In genomic region chr19:51368366-51369282, GRCh38 we compare ENCODE assay signal across 8 cellular contexts. TPM values are rescaled to one million over a fixed set of nuclear protein-coding genes. Genes with fewer than 3 reads are reported as not detected.
DNase-seq lines count a peak whose midpoint lies in the region; ATAC-seq, FAIRE-seq and TF ChIP-seq lines count a peak whose summit lies in the region.

Gene CLDND2, minus strand, starts transcription at chr19:51369003. Its CDS starts 426 bp downstream, at chr19:51368577.

- peak within 1 kb of the TSS; percentile 99 for H3K4me3 Mint-ChIP-seq in nephron progenitor cell

- H3K27ac ChIP-seq in H1 (ENCODE audit: low read depth, low read length) = peak within 1 kb of the TSS; percentile 50; the same call in 1 of the 2 replicates

- H3K27me3 Mint-ChIP-seq in nephron progenitor cell (ENCODE audit: low read depth, poor library complexity) = peaks cover 12% of the 10 kb centered on the region

- H3K4ac ChIP-seq in H1 (replicated peaks; ENCODE audit: insufficient read length, low read depth, low read length) = peak within 1 kb of the TSS; percentile 93

- no peak within 1 kb of the TSS for H2BK12ac ChIP-seq in H1 (ENCODE audit: low read depth, low read length)

- peak within 1 kb of the TSS; percentile 99; the same call in 1 of the 2 replicates for H2BK15ac ChIP-seq in H1 (ENCODE audit: low read length)

- DNase-seq in SKM-1 treated with dmso at 0.1 percent for 144 hours (lab: John Stamatoyannopoulos, UW; ENCODE audit: unreplicated experiment) (peak; percentile 25), H1 (ENCODE audit: low read depth in 1 of 2, low spot score in 2 of 2) (peak in 1 of 2 experiments; percentile 48), nephron progenitor cell (no peak), HEK293T (ENCODE audit: extremely low spot score) (no peak), T1000 (lab: John Stamatoyannopoulos, UW) (no peak)

- no peaks in the 10 kb centered on the region for H3K9me3 Mint-ChIP-seq in nephron progenitor cell

- no peak within 1 kb of the TSS for H2BK20ac ChIP-seq in H1 (ENCODE audit: low read length)

- H4K20me1 ChIP-seq in H1 (replicated peaks in 1 of 2; ENCODE audit: control insufficient read depth in 1 of 2, insufficient read depth in 2 of 2, low read length in 2 of 2) = no peaks in the 10 kb centered on the region

- peak within 1 kb of the TSS; percentile 100 for H4K91ac ChIP-seq in H1 (replicated peaks; ENCODE audit: insufficient read length, low read length)

- POLR2A ChIA-PET in H1 (lab: Charles Lee; ENCODE audit: partially characterized antibody) (interaction anchor here (0.6 to 1.8 kb wide), 15 partner anchors 8 to 608 kb away, joined by 3 to 9 read pairs (median 4); partner anchors contain the start of genes C19orf84, LIM2 and VSIG10L), HEK293T (lab: Yijun Ruan, JAX) (interaction anchor here (0.9 to 1.7 kb wide), 11 partner anchors 14 to 48 kb away, joined by 3 to 40 read pairs (median 4); partner anchors contain the start of genes SIGLEC10 and VSIG10L)

- peaks cover 64% of the 10 kb centered on the region for H3K4me1 Mint-ChIP-seq in nephron progenitor cell

- no peaks in the 10 kb centered on the region for H3K36me3 ChIP-seq in H1 (ENCODE audit: control insufficient read depth in 2 of 4, insufficient read depth in 4 of 4, low read length in 3 of 4)

- H3K36me3 Mint-ChIP-seq in nephron progenitor cell (ENCODE audit: low read depth) = no peaks in the 10 kb centered on the region

- peak within 1 kb of the TSS in 3 of 4 experiments; percentile 35 to 62 (median 56); a peak in 5 of 7 replicates for H3K9ac ChIP-seq in H1 (replicated peaks in 1 of 4; ENCODE audit: extremely low read depth in 1 of 4, low read depth in 3 of 4, low read length in 3 of 4)

- peak within 1 kb of the TSS; percentile 99 for H4K5ac ChIP-seq in H1 (ENCODE audit: insufficient read length, low read depth, low read length)

- H3K4me2 ChIP-seq in H1 (ENCODE audit: insufficient read depth in 1 of 2, low read depth in 2 of 2, low read length in 2 of 2) = peak within 1 kb of the TSS; percentile 75 to 87

- no peak within 1 kb of the TSS for H3K23ac ChIP-seq in H1 (ENCODE audit: insufficient read length)

- H2AFZ ChIP-seq in H1 (ENCODE audit: low read length) = peak within 1 kb of the TSS; percentile 95; the same call in 1 of the 2 replicates

- no peak for TF ChIP-seq EP300 in H1 (IDR thresholded peaks at IDR 0.05; ENCODE audit: borderline replicate concordance in 1 of 2, low read depth in 2 of 2, low read length in 2 of 2)

- H3K56ac ChIP-seq in H1 (replicated peaks; ENCODE audit: insufficient read length, low read depth, low read length) = peak within 1 kb of the TSS; percentile 67

- FAIRE-seq in H1 (lab: Jason Lieb, UNC) = no peak

- H3K79me1 ChIP-seq in H1 (ENCODE audit: low read depth, low read length) = no peaks in the 10 kb centered on the region

- H3K4me3 ChIP-seq in GM12875 (ENCODE audit: low read depth, low read length) = peak within 1 kb of the TSS; percentile 71
- peak within 1 kb of the TSS; percentile 68 to 97 (median 84) for H3K4me3 ChIP-seq in H1 (ENCODE audit: extremely low read depth in 1 of 4, insufficient read depth in 2 of 4, low read depth in 3 of 4, low read length in 4 of 4)

- H3K14ac ChIP-seq in H1 (ENCODE audit: insufficient read length) = no peak within 1 kb of the TSS

- H3K79me2 ChIP-seq in H1 (ENCODE audit: control insufficient read depth in 1 of 2, insufficient read depth in 2 of 2, low read length in 2 of 2) = no peaks in the 10 kb centered on the region

- CTCF ChIA-PET in H1 (lab: Charles Lee; ENCODE audit: partially characterized antibody) (interaction anchor here (0.7 to 2.3 kb wide), 10 partner anchors 14 to 210 kb away, joined by 3 to 7 read pairs (median 4); partner anchors contain the start of genes LIM2, SIGLEC10 and VSIG10L), HEK293T (lab: Yijun Ruan, JAX) (no interaction called here)

- WGBS in H1 (ENCODE audit: extremely low coverage in 1 of 2, insufficient coverage in 1 of 2, insufficient read length in 1 of 2, insufficient replicate concordance in 2 of 2, low coverage in 1 of 2, low lambda C conversion rate in 2 of 2, missing lambda C conversion rate in 1 of 2), 2 experiments = 83% methylated on average over 19 of the region's 23 CpGs; no CpG with 5 or more reads in 1 of the 2 experiments

- peak within 1 kb of the TSS; percentile 87 for H3K27ac Mint-ChIP-seq in nephron progenitor cell

- no peaks in the 10 kb centered on the region for H3K9me3 ChIP-seq in H1 (ENCODE audit: insufficient read depth in 2 of 2, low read depth in 1 of 2, low read length in 1 of 2)

- no peak for TF ChIP-seq RAD21 in H1 (IDR thresholded peaks at IDR 0.05 in 1 of 2, conservative IDR thresholded peaks at IDR 0.05 in 1 of 2; ENCODE audit: low read depth in 2 of 2, low read length in 2 of 2)

- ATAC-seq in GM21390 (IDR thresholded peaks at IDR 0.05; ENCODE audit: unreplicated experiment) (no peak), HG03442 (IDR thresholded peaks at IDR 0.05; ENCODE audit: unreplicated experiment) (no peak)

- peak within 1 kb of the TSS; percentile 99 for H2BK5ac ChIP-seq in H1 (ENCODE audit: low read depth, low read length)

- no peak for TF ChIP-seq CTCF in GM12875 (IDR thresholded peaks at IDR 0.05; ENCODE audit: borderline replicate concordance, insufficient read depth, low read depth, low read length)
- no peak for TF ChIP-seq CTCF in H1 (IDR thresholded peaks at IDR 0.05; ENCODE audit: control extremely low read depth in 1 of 3, insufficient read depth in 1 of 3, low read depth in 1 of 3, low read length in 3 of 3)
- TF ChIP-seq CTCF in nephron progenitor cell (IDR thresholded peaks at IDR 0.05) = no peak

- peaks cover 0 to 18% (median 11%) of the 10 kb centered on the region in 4 experiments; a peak in 6 of 7 replicates for H3K4me1 ChIP-seq in H1 (replicated peaks in 1 of 4; ENCODE audit: control insufficient read depth in 3 of 4, insufficient read depth in 4 of 4, low read length in 3 of 4)

- peaks cover 18% of the 10 kb centered on the region for H3K23me2 ChIP-seq in H1 (ENCODE audit: low read depth, low read length)

- peak within 1 kb of the TSS; percentile 98 for H3K18ac ChIP-seq in H1 (ENCODE audit: extremely low read depth, low read length)

- H4K8ac ChIP-seq in H1 (ENCODE audit: extremely low read depth, insufficient read depth, low read length) = peak within 1 kb of the TSS; percentile 93

- H3K27me3 ChIP-seq in H1 (replicated peaks in 1 of 4; ENCODE audit: control insufficient read depth in 3 of 4, extremely low read depth in 1 of 4, insufficient read depth in 3 of 4, low read length in 3 of 4) = no peaks in the 10 kb centered on the region; a peak in 2 of 7 replicates

- TF ChIP-seq POLR2A in H1 (IDR thresholded peaks at IDR 0.05; ENCODE audit: control extremely low read depth in 1 of 2, low read depth in 2 of 2, low read length in 2 of 2) = no peak

- peak within 1 kb of the TSS; percentile 72 for H2BK120ac ChIP-seq in H1 (replicated peaks; ENCODE audit: low read depth, low read length)

- H2AK5ac ChIP-seq in H1 (ENCODE audit: low read depth, low read length) = peak within 1 kb of the TSS; percentile 48; the same call in 1 of the 2 replicates

TF ChIP-seq in H1, 55 proteins besides CTCF, POLR2A, EP300 and RAD21:
- TF ChIP-seq SAP30 (IDR thresholded peaks at IDR 0.05; ENCODE audit: insufficient read depth, insufficient replicate concordance, low read length) (peak; percentile 18), KDM4A (IDR thresholded peaks at IDR 0.05; ENCODE audit: low read depth, low read length, severe bottlenecking) (peak; percentile 18), SP2 (IDR thresholded peaks at IDR 0.05; ENCODE audit: low read length) (no peak)
TF ChIP-seq in H1: peak in this region for 2.

TF ChIP-seq in HEK293T, 16 proteins besides CTCF, POLR2A, EP300 and RAD21:
- TF ChIP-seq FOXA1 (IDR thresholded peaks at IDR 0.05) = no peak
- TF ChIP-seq ZNF384 (IDR thresholded peaks at IDR 0.05) = no peak

RNA-seq across cellular contexts. Expression of gene CLDND2, which starts in this region (rescaled TPM):
- 0.56 and 1.0 TPM in 2 replicates for total RNA-seq in H1 (2021; fragmentation: NEBNext Ultra II Directional; extraction: Animal tissue kit (Norgen Biotek cat#: 25700))
- 0.21 TPM in 1 of 2 replicates, not detected in the other for polyA plus RNA-seq in H1 (2011; rRNA removed)
- polyA plus RNA-seq in H1 (2011; cell fraction: cytosol; rRNA removed) = 0.26 TPM
- polyA plus RNA-seq in H1 (2011; cell fraction: nucleus; rRNA removed) = 1.2 TPM
- polyA plus RNA-seq in H1 (2012, experiment 1 of 2) = 1.4 to 2.7 TPM (median 1.7 TPM) in 4 replicates
- polyA plus RNA-seq in H1 (2012, experiment 2 of 2) = not detected
- polyA plus RNA-seq in H1 (2013, experiment 1 of 2) = 6.6 TPM
- polyA plus RNA-seq in H1 (2013, experiment 2 of 2) = 4.6 TPM
- not detected in 2 replicates for polyA minus RNA-seq in H1 (2011; rRNA and poly(A)+ RNA removed)
- polyA minus RNA-seq in H1 (2011; cell fraction: cytosol; rRNA and poly(A)+ RNA removed) = not detected
- polyA minus RNA-seq in H1 (2011; cell fraction: nucleus; rRNA and poly(A)+ RNA removed) = not detected
